ENCODE assay signal across 20 cellular contexts in the genomic region with DNA sequence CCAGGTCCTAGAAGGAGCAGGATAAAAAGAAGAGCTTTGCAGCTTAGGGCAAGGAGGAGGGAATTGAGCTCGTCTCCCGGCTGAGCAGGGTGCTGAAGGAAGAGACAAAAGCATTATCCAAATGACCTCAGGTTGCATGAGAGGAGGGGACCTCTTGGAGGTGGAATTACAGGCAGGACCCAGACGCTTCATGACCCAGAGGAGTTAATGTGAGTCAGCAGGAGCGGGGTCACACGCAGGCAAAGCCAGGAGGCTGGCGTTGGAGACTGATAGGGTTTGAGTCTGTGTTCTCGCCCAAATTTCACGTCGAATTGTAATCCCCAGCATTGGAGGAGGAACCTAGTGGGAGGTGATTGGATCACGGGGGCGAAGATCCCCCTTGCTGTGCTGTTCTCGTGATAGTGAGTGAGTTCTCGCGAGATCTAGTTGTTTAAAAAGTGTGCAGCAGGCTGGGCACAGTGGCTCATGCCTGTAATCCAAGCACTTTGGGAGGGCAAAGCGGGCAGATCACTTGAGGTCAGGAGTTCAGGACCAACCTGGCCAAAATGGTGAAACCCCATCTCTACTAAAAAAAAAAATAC.
"Had no signal": no experiment of that assay in that cellular context is flagged by ENCODE, and none has a peak within 500 bp of the region (broad histone marks: within the 10 kb centered on the region; RNA-seq: fewer than 3 reads in every experiment).

No MANE protein-coding gene starts in this region.

- H3K79me2 ChIP-seq: parathyroid adenoma had no signal

- H3K4me3 Mint-ChIP-seq: activated CD4-positive, alpha-beta memory T cell treated with anti-CD3 and anti-CD28 coated beads for 36 hours; activated CD4-positive, alpha-beta T cell treated with anti-CD3 and anti-CD28 coated beads for 36 hours; activated CD8-positive, alpha-beta memory T cell treated with anti-CD3 and anti-CD28 coated beads, Interleukin-2, amount 10 ng/mL, durations not matched to agents 7 days and 5 days; activated T-cell treated with anti-CD3 and anti-CD28 coated beads, Interleukin-2, amount 50 U/mL, for 24 hours; naive B cell; stimulated activated naive B cell treated with anti-CD40 and anti-IgM and Interleukin-4, amounts not matched to agents 10 μg/mL and 1 μg/mL and 100 μg/mL, for 72 hours had no signal

- H3K36me3 ChIP-seq: cardiac muscle cell, neutrophil, tibial artery had no signal

- H3K27me3 Mint-ChIP-seq: activated CD8-positive, alpha-beta memory T cell treated with anti-CD3 and anti-CD28 coated beads, Interleukin-2, amount 10 ng/mL, durations not matched to agents 7 days and 5 days had no signal

- H3K4me1 Mint-ChIP-seq: activated CD4-positive, alpha-beta T cell treated with anti-CD3 and anti-CD28 coated beads for 36 hours; activated CD8-positive, alpha-beta memory T cell treated with anti-CD3 and anti-CD28 coated beads, Interleukin-2, amount 10 ng/mL, durations not matched to agents 7 days and 5 days had no signal

- H3K4me1 ChIP-seq: tibial artery had no signal

- H3K27ac Mint-ChIP-seq: activated CD4-positive, alpha-beta memory T cell treated with anti-CD3 and anti-CD28 coated beads for 36 hours; activated CD4-positive, alpha-beta T cell treated with anti-CD3 and anti-CD28 coated beads for 36 hours; activated CD8-positive, alpha-beta memory T cell treated with anti-CD3 and anti-CD28 coated beads, Interleukin-2, amount 10 ng/mL, durations not matched to agents 7 days and 5 days; activated naive CD4-positive, alpha-beta T cell treated with anti-CD3 and anti-CD28 coated beads, Interleukin-2, amount 50 U/mL, for 72 hours; activated T-cell treated with anti-CD3 and anti-CD28 coated beads, Interleukin-2, amount 50 U/mL, for 24 hours; stimulated activated naive B cell treated with anti-CD40 and anti-IgM and Interleukin-4, amounts not matched to agents 10 μg/mL and 1 μg/mL and 100 μg/mL, for 72 hours had no signal

- ATAC-seq: activated CD4-positive, alpha-beta T cell treated with anti-CD3 and anti-CD28 coated beads for 36 hours; activated CD8-positive, alpha-beta memory T cell treated with anti-CD3 and anti-CD28 coated beads, Interleukin-2, amount 10 ng/mL, durations not matched to agents 7 days and 5 days; activated naive CD4-positive, alpha-beta T cell treated with anti-CD3 and anti-CD28 coated beads, Interleukin-2, amount 50 U/mL, for 72 hours; esophagus mucosa; left colon; stimulated activated naive B cell treated with anti-CD40 and anti-IgM and Interleukin-4, amounts not matched to agents 10 μg/mL and 1 μg/mL and 100 μg/mL, for 72 hours had no signal

- H3K36me3 Mint-ChIP-seq: activated CD4-positive, alpha-beta memory T cell treated with anti-CD3 and anti-CD28 coated beads for 36 hours; activated CD8-positive, alpha-beta memory T cell treated with anti-CD3 and anti-CD28 coated beads, Interleukin-2, amount 10 ng/mL, durations not matched to agents 7 days and 5 days; stimulated activated naive B cell treated with anti-CD40 and anti-IgM and Interleukin-4, amounts not matched to agents 10 μg/mL and 1 μg/mL and 100 μg/mL, for 72 hours had no signal

- H3K27me3 ChIP-seq: cardiac muscle cell, neutrophil had no signal

- H3K9me3 Mint-ChIP-seq: activated T-cell treated with anti-CD3 and anti-CD28 coated beads, Interleukin-2, amount 50 U/mL, for 24 hours; stimulated activated naive B cell treated with anti-CD40 and anti-IgM and Interleukin-4, amounts not matched to agents 10 μg/mL and 1 μg/mL and 100 μg/mL, for 72 hours had no signal

- DNase-seq: activated CD4-positive, alpha-beta memory T cell treated with anti-CD3 and anti-CD28 coated beads for 36 hours; activated CD4-positive, alpha-beta T cell treated with anti-CD3 and anti-CD28 coated beads for 36 hours; activated CD8-positive, alpha-beta memory T cell treated with anti-CD3 and anti-CD28 coated beads, Interleukin-2, amount 10 ng/mL, durations not matched to agents 7 days and 5 days; activated effector memory CD4-positive, alpha-beta T cell treated with anti-CD3 and anti-CD28 coated beads, Interleukin-2, amount 50 U/mL, for 16 hours; activated T-cell treated with anti-CD3 and anti-CD28 coated beads, Interleukin-2, amount 50 U/mL, for 24 hours; dorsolateral prefrontal cortex; left colon; naive B cell; stimulated activated CD4-positive, alpha-beta T cell treated with anti-CD3 and anti-CD28 coated beads, Interleukin-15, amount 100 ng/mL, for 24 hours; stimulated activated CD4-positive, alpha-beta T cell treated with anti-CD3 and anti-CD28 coated beads, Interleukin-4, amount 100 ng/mL, for 1 hour; stimulated activated naive B cell treated with anti-CD40 and anti-IgM and Interleukin-4, amounts not matched to agents 10 μg/mL and 1 μg/mL and 100 μg/mL, for 72 hours; T1000; tibial artery had no signal

- H3K4me3 ChIP-seq: cardiac muscle cell, dorsolateral prefrontal cortex, lung, skin epidermis, tibial artery had no signal

- H3K27ac ChIP-seq: cardiac muscle cell, dorsolateral prefrontal cortex, neutrophil, parathyroid adenoma, skin epidermis, tibial artery had no signal

- H3K9me3 ChIP-seq: neutrophil, tibial artery had no signal

- H3K9ac ChIP-seq: parathyroid adenoma had no signal
